Comparison of ENCODE assay signal across 8 cellular contexts in genomic region chr10:72298774-72299519, GRCh38. TPM values are rescaled to one million over a fixed set of nuclear protein-coding genes. Genes with fewer than 3 reads are reported as not detected.
DNase-seq lines count a peak whose midpoint lies in the region; ATAC-seq and TF ChIP-seq lines count a peak whose summit lies in the region.

No MANE protein-coding gene starts in this region.

- WGBS in upper lobe of left lung, 2 donors = 94 to 97% methylated on average over 5 to 13 of the region's 13 CpGs

- peaks cover 3% of the 10 kb centered on the region for H3K36me3 Mint-ChIP-seq in activated naive CD4-positive, alpha-beta T cell treated with anti-CD3 and anti-CD28 coated beads, Interleukin-2, amount 50 U/mL, for 24 hours
- no peaks in the 10 kb centered on the region for H3K36me3 Mint-ChIP-seq in naive thymus-derived CD8-positive, alpha-beta T cell

- H3K36me3 ChIP-seq in brain microvascular endothelial cell (replicated peaks) (no peaks in the 10 kb centered on the region), upper lobe of left lung (no peaks in the 10 kb centered on the region), BE2C (no peaks in the 10 kb centered on the region)

- no peaks in the 10 kb centered on the region for H3K27me3 Mint-ChIP-seq in activated naive CD4-positive, alpha-beta T cell treated with anti-CD3 and anti-CD28 coated beads, Interleukin-2, amount 50 U/mL, for 24 hours
- peaks cover 0 to 2% (median 0%) of the 10 kb centered on the region in 5 donors for H3K27me3 Mint-ChIP-seq in naive thymus-derived CD8-positive, alpha-beta T cell

- H3K27me3 ChIP-seq in brain microvascular endothelial cell (replicated peaks) = no peaks in the 10 kb centered on the region
- no peaks in the 10 kb centered on the region for H3K27me3 ChIP-seq in upper lobe of left lung
- no peaks in the 10 kb centered on the region for H3K27me3 ChIP-seq in BE2C

- peaks cover 57% of the 10 kb centered on the region for H3K4me1 Mint-ChIP-seq in activated naive CD4-positive, alpha-beta T cell treated with anti-CD3 and anti-CD28 coated beads, Interleukin-2, amount 50 U/mL, for 24 hours
- H3K4me1 Mint-ChIP-seq in naive thymus-derived CD8-positive, alpha-beta T cell = peaks cover 30 to 64% (median 63%) of the 10 kb centered on the region in 4 donors

- no peaks in the 10 kb centered on the region for H3K9me3 Mint-ChIP-seq in activated naive CD4-positive, alpha-beta T cell treated with anti-CD3 and anti-CD28 coated beads, Interleukin-2, amount 50 U/mL, for 24 hours
- no peaks in the 10 kb centered on the region for H3K9me3 Mint-ChIP-seq in naive thymus-derived CD8-positive, alpha-beta T cell

- DNase-seq in activated naive CD4-positive, alpha-beta T cell treated with anti-CD3 and anti-CD28 coated beads, Interleukin-2, amount 50 U/mL, for 16 hours = no peak
- no peak for DNase-seq in brain microvascular endothelial cell
- DNase-seq in naive thymus-derived CD8-positive, alpha-beta T cell = no peak
- peak in 1 of 2 donors; percentile 78 for DNase-seq in upper lobe of left lung
- DNase-seq in BE2C = no peak
- no peak for DNase-seq in Kasumi-1 (lab: John Stamatoyannopoulos, UW)

- TF ChIP-seq CTCF in brain microvascular endothelial cell (IDR thresholded peaks at IDR 0.05; ENCODE audit: low read depth, low read length, missing control alignments) (no peak), upper lobe of left lung (IDR thresholded peaks at IDR 0.05) (no peak), BE2C (IDR thresholded peaks at IDR 0.05; ENCODE audit: low read depth, low read length) (no peak)

- TF ChIP-seq EP300 in upper lobe of left lung (IDR thresholded peaks at IDR 0.05) = no peak

- H3K27ac Mint-ChIP-seq in activated naive CD4-positive, alpha-beta T cell treated with anti-CD3 and anti-CD28 coated beads, Interleukin-2, amount 50 U/mL, for 24 hours = peak overlapping the region; percentile 99
- peak overlapping the region; percentile 48 to 100 (median 97) for H3K27ac Mint-ChIP-seq in naive thymus-derived CD8-positive, alpha-beta T cell

- H3K9me3 ChIP-seq in upper lobe of left lung (no peaks in the 10 kb centered on the region), BE2C (no peaks in the 10 kb centered on the region)

- TF ChIP-seq POLR2A in upper lobe of left lung (IDR thresholded peaks at IDR 0.05) = no peak

- H3K4me3 ChIP-seq in brain microvascular endothelial cell (ENCODE audit: low read depth, low read length) (no peak overlapping the region), upper lobe of left lung (no peak overlapping the region), BE2C (ENCODE audit: low read depth, low read length) (no peak overlapping the region)

- in situ Hi-C loops in brain microvascular endothelial cell (cut with HindIII; ENCODE audit: low pct_ligation_motif_present, low sequenced_read_pairs) = no loop called here

- H3K4me1 ChIP-seq in upper lobe of left lung = peaks cover 10 to 31% (median 22%) of the 10 kb centered on the region in 4 donors
- peaks cover 6% of the 10 kb centered on the region for H3K4me1 ChIP-seq in BE2C

- no peak overlapping the region for H3K4me3 Mint-ChIP-seq in activated naive CD4-positive, alpha-beta T cell treated with anti-CD3 and anti-CD28 coated beads, Interleukin-2, amount 50 U/mL, for 24 hours
- H3K4me3 Mint-ChIP-seq in naive thymus-derived CD8-positive, alpha-beta T cell = peak overlapping the region in 2 of 10 donors; percentile 18 to 85

- no peak for ATAC-seq in naive thymus-derived CD8-positive, alpha-beta T cell
- no peak for ATAC-seq in upper lobe of left lung (ENCODE audit: low FRiP score in 2 of 2)
- no peak for ATAC-seq in GM19023 (IDR thresholded peaks at IDR 0.05; ENCODE audit: unreplicated experiment)

- POLR2A ChIA-PET in naive thymus-derived CD8-positive, alpha-beta T cell (lab: Charles Lee) = interaction anchor here (1.0 to 15.6 kb wide), 3 partner anchors 15 to 23 kb away, joined by 3 to 292 read pairs (median 62); partner anchors contain the start of gene DDIT4

- H3K27ac ChIP-seq in brain microvascular endothelial cell = peak overlapping the region; percentile 99
- peak overlapping the region; percentile 92 to 99 (median 98) for H3K27ac ChIP-seq in upper lobe of left lung

RNA-seq across cellular contexts. Expression of gene DDIT4, which starts 25.2 kb away (rescaled TPM):
- 10 to 100 TPM; 23.8 to 29.6 TPM for total RNA-seq in naive thymus-derived CD8-positive, alpha-beta T cell
- polyA plus RNA-seq in naive thymus-derived CD8-positive, alpha-beta T cell = 100 to 1,000 TPM in 2 of 3 donors, 10 to 100 TPM in 1; 68.0 to 190 (median 189) TPM
- total RNA-seq in upper lobe of left lung = 100 to 1,000 TPM in 5 of 6 donors, 10 to 100 TPM in 1; 81.0 to 218 (median 151) TPM
- polyA plus RNA-seq in BE2C (2012; ENCODE audit: insufficient read depth, insufficient read length, low read depth) = 468 TPM

RNA-seq across cellular contexts. Expression of gene DNAJB12, which starts 55.8 kb away (rescaled TPM):
- total RNA-seq in naive thymus-derived CD8-positive, alpha-beta T cell = 10 to 100 TPM; 25.5 to 27.9 TPM
- 10 to 100 TPM; 13.1 to 25.0 (median 16.6) TPM for polyA plus RNA-seq in naive thymus-derived CD8-positive, alpha-beta T cell
- 10 to 100 TPM; 24.4 to 81.7 (median 49.2) TPM for total RNA-seq in upper lobe of left lung
- 42.2 TPM for polyA plus RNA-seq in BE2C (2012; ENCODE audit: insufficient read depth, insufficient read length, low read depth)
